22 cellular contexts compared by ENCODE assay signal in the genomic region with DNA sequence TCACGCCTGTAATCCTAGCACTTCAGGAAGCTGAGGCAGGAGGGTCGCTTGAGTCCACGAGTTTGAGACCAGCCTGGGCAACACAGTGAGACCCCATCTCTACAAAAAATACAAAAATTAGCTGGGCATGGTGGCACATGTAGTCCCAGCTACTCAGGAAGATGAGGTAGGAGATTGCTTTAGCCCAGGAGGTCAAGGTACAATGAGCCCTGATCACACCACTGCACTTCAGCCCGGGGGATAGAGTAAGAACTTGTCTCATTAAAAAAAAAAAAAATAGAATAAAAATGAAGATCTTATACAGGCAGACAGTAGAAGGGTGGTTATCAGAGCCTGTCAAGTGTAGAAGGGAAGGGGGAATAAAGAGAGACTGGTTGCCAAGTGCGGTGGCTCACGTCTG.
"Had no signal": no experiment of that assay in that cellular context is flagged by ENCODE, and none has a peak within 500 bp of the region (broad histone marks: within the 10 kb centered on the region; RNA-seq: fewer than 3 reads in every experiment).

No MANE protein-coding gene starts in this region.

- DNase-seq: KBM-7, MV-4-11, NCI-H1048, NCI-H1105 treated with DMSO at 0.1 percent for 48 hours, NCI-H1436, NCI-H187, NCI-H2029, NCI-H2081 treated with DMSO at 0.1 percent for 48 hours, NCI-H2171, NCI-H226, NCI-H446, NCI-H510A, NCI-H524 treated with DMSO at 0.1 percent for 48 hours, NCI-H69, NCI-H774, Right ventricle myocardium superior, RPMI8226, SIG-M5 had no signal

- FAIRE-seq: RCC 7860 had no signal

- H3K27ac ChIP-seq: SJSA1, SK-N-MC had no signal

- H3K27me3 Mint-ChIP-seq: IgD-negative memory B cell had no signal

- H3K4me1 ChIP-seq: SJSA1 had no signal

- H3K27me3 ChIP-seq: SJSA1 had no signal

- H3K4me3 ChIP-seq: SJSA1, SK-N-MC had no signal
